In the genomic region with DNA sequence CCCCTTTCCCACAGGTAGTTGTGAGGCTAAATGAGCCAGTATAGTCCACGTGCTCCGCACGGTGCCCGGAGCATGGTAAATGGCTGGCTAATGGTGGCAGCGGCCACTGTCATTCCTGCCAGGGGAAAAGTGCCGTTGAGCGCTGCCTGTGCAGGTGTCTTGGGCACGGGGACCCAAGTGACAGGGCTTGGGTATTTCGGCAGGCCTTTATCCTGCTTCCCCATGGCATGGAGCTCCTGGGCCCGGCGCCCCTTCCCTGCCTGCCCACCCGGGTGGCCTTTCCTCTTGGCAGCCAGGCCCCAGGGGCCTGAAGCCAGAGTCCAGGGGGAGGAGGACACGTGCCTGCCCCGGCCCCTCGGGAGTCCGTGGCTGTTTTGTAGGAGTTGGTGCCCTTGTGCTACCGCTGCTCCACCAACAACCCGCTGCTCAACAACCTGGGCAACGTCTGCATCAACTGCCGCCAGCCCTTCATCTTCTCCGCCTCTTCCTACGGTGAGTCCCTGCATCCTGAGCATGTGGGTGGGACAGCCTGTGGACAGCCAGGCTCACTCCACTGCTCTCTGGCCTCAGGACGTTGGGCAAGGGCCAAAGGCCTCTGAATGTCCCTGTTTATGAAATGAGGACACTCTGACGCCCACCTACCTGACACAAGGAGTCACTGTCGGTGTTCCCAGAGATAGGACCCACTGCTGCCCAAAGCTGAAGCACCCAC, we compare ENCODE assay signal across 18 cellular contexts. TPM values are rescaled to one million over a fixed set of nuclear protein-coding genes. Genes with fewer than 3 reads are reported as not detected.
"Had no signal": no experiment of that assay in that cellular context is flagged by ENCODE, and none has a peak within 500 bp of the region (broad histone marks: within the 10 kb centered on the region; RNA-seq: fewer than 3 reads in every experiment).

No MANE protein-coding gene starts in this region.

RNA-seq across cellular contexts. Expression of a gene that starts 13.2 kb away (rescaled TPM):
- total RNA-seq: activated CD4-positive, alpha-beta memory T cell treated with anti-CD3 and anti-CD28 coated beads, Interleukin-2, amount 10 ng/mL, durations not matched to agents 7 days and 5 days; activated CD4-positive, alpha-beta T cell treated with anti-CD3 and anti-CD28 coated beads for 36 hours; activated CD4-positive, alpha-beta T cell treated with anti-CD3 and anti-CD28 coated beads, Interleukin-2, amount 10 ng/mL, durations not matched to agents 7 days and 5 days; activated CD8-positive, alpha-beta memory T cell treated with anti-CD3 and anti-CD28 coated beads, Interleukin-2, amount 10 ng/mL, durations not matched to agents 7 days and 5 days; activated CD8-positive, alpha-beta T cell treated with anti-CD3 and anti-CD28 coated beads, Interleukin-2, amount 10 ng/mL, durations not matched to agents 7 days and 5 days; activated naive CD8-positive, alpha-beta T cell treated with anti-CD3 and anti-CD28 coated beads, Interleukin-2, amount 10 ng/mL, durations not matched to agents 7 days and 5 days; activated T-helper 2 cell treated with anti-CD3 and anti-CD28 coated beads, Interferon-gamma antibody, Interleukin-2, Interleukin-4, amounts not matched to agents 10 μg/mL and 5 μg/mL and 100 μg/mL, durations not matched to agents 14 hours and 24 hours and 36 hours; astrocyte; body of pancreas; cardiac muscle cell; T-helper 1 cell treated with Interleukin-12 subunit alpha and Interleukin-12 subunit beta and Interleukin-4 antibody, amounts not matched to agents 30 ng/mL and 1 ng/mL, for 36 hours; T-helper 17 cell; T-helper 2 cell treated with Interferon-gamma antibody and Interleukin-4, amounts not matched to agents 100 ng/mL and 5 ng/mL, for 36 hours; WTC11 had no signal
- polyA plus RNA-seq: adipose tissue, aorta, cardiac muscle cell had no signal

RNA-seq across cellular contexts. Expression of a gene that starts 27.7 kb away (rescaled TPM):
- total RNA-seq: activated CD4-positive, alpha-beta memory T cell treated with anti-CD3 and anti-CD28 coated beads, Interleukin-2, amount 10 ng/mL, durations not matched to agents 7 days and 5 days; activated CD4-positive, alpha-beta T cell treated with anti-CD3 and anti-CD28 coated beads for 36 hours; activated CD4-positive, alpha-beta T cell treated with anti-CD3 and anti-CD28 coated beads, Interleukin-2, amount 10 ng/mL, durations not matched to agents 7 days and 5 days; activated CD8-positive, alpha-beta memory T cell treated with anti-CD3 and anti-CD28 coated beads, Interleukin-2, amount 10 ng/mL, durations not matched to agents 7 days and 5 days; activated CD8-positive, alpha-beta T cell treated with anti-CD3 and anti-CD28 coated beads, Interleukin-2, amount 10 ng/mL, durations not matched to agents 7 days and 5 days; activated naive CD8-positive, alpha-beta T cell treated with anti-CD3 and anti-CD28 coated beads, Interleukin-2, amount 10 ng/mL, durations not matched to agents 7 days and 5 days; activated T-helper 2 cell treated with anti-CD3 and anti-CD28 coated beads, Interferon-gamma antibody, Interleukin-2, Interleukin-4, amounts not matched to agents 10 μg/mL and 5 μg/mL and 100 μg/mL, durations not matched to agents 14 hours and 24 hours and 36 hours; aorta; astrocyte; body of pancreas; breast epithelium; cardiac muscle cell; T-cell; T-helper 1 cell treated with Interleukin-12 subunit alpha and Interleukin-12 subunit beta and Interleukin-4 antibody, amounts not matched to agents 30 ng/mL and 1 ng/mL, for 36 hours; T-helper 17 cell; T-helper 2 cell treated with Interferon-gamma antibody and Interleukin-4, amounts not matched to agents 100 ng/mL and 5 ng/mL, for 36 hours; WTC11 had no signal
- polyA plus RNA-seq: adipose tissue, aorta, cardiac muscle cell had no signal
